In genomic region chr14:49687942-49688700, GRCh38 we compare ENCODE assay signal across 1 cellular context.
A peak's percentile ranks its signal among the peaks of the same experiment; 100 is the strongest.
TF ChIP-seq lines count a peak whose summit lies in the region.

TSS of gene POLE2 (minus strand) at chr14:49688214. CDS start at chr14:49688203, 11 bp downstream.

TF ChIP-seq in HepG2, 621 proteins besides CTCF, POLR2A, EP300 and RAD21 (continued from another document and continues in another):
- peak; percentile 32; the same call in 1 of the 2 replicates for TF ChIP-seq PATZ1 (CRISPR knock-in tag; IDR thresholded peaks at IDR 0.05)
- peak; percentile 50; the same call in 1 of the 2 replicates for TF ChIP-seq KAT8 (CRISPR knock-in tag; IDR thresholded peaks at IDR 0.05)
- TF ChIP-seq PBX2 (CRISPR knock-in tag; IDR thresholded peaks at IDR 0.05), result no peak
- TF ChIP-seq PRDM10 (CRISPR knock-in tag; IDR thresholded peaks at IDR 0.05; ENCODE audit: low read depth), result no peak
- TF ChIP-seq KMT2A (CRISPR knock-in tag; IDR thresholded peaks at IDR 0.05), result peak; percentile 78
- no peak for TF ChIP-seq STAT6 (CRISPR knock-in tag; IDR thresholded peaks at IDR 0.05; ENCODE audit: borderline replicate concordance)
- TF ChIP-seq ASH2L (IDR thresholded peaks at IDR 0.05; ENCODE audit: insufficient read length, low read depth, low read length), result peak; percentile 84
- no peak; the same call in 1 of the 2 replicates for TF ChIP-seq ZNF615 (CRISPR knock-in tag; IDR thresholded peaks at IDR 0.05; ENCODE audit: borderline replicate concordance)
- peak; percentile 65; the same call in 1 of the 2 replicates for TF ChIP-seq EEA1 (CRISPR knock-in tag; IDR thresholded peaks at IDR 0.05; ENCODE audit: borderline replicate concordance)
- no peak for TF ChIP-seq DNMT3B (CRISPR knock-in tag; conservative IDR thresholded peaks at IDR 0.05)
- peak; percentile 99 for TF ChIP-seq MYPOP (CRISPR knock-in tag; IDR thresholded peaks at IDR 0.05)
- peak; percentile 60; the same call in 1 of the 2 replicates for TF ChIP-seq PRDM15 (CRISPR knock-in tag; IDR thresholded peaks at IDR 0.05)
- peak; percentile 77; the same call in 1 of the 2 replicates for TF ChIP-seq ZNF44 (CRISPR knock-in tag; IDR thresholded peaks at IDR 0.05)
- TF ChIP-seq AKAP8 (CRISPR knock-in tag; IDR thresholded peaks at IDR 0.05), result no peak
- TF ChIP-seq ZNF205 (CRISPR knock-in tag; IDR thresholded peaks at IDR 0.05), result 0 out of 2 replicates have a peak, but pooled peaks have one; percentile 44
- TF ChIP-seq ZSCAN12 (CRISPR knock-in tag; IDR thresholded peaks at IDR 0.05), result 0 out of 2 replicates have a peak, but pooled peaks have one; percentile 37
- peak; percentile 95 for TF ChIP-seq ZNF556 (CRISPR knock-in tag; IDR thresholded peaks at IDR 0.05; ENCODE audit: borderline replicate concordance)
- TF ChIP-seq ZNF609 (CRISPR knock-in tag; IDR thresholded peaks at IDR 0.05; ENCODE audit: borderline replicate concordance), result peak; percentile 63; the same call in 1 of the 2 replicates
- no peak for TF ChIP-seq SOX5 (CRISPR knock-in tag; IDR thresholded peaks at IDR 0.05; ENCODE audit: borderline replicate concordance)
- 0 out of 2 replicates have a peak, but pooled peaks have one; percentile 24 for TF ChIP-seq MXD3 (CRISPR knock-in tag; IDR thresholded peaks at IDR 0.05)
- TF ChIP-seq ZNF562 (CRISPR knock-in tag; IDR thresholded peaks at IDR 0.05; ENCODE audit: borderline replicate concordance), result peak; percentile 60; the same call in 1 of the 2 replicates
- peak; percentile 91; the same call in 1 of the 2 replicates for TF ChIP-seq NFKB2 (CRISPR knock-in tag; IDR thresholded peaks at IDR 0.05; ENCODE audit: borderline replicate concordance)
